18 cellular contexts compared by ENCODE assay signal in genomic region chr4:62087706-62088105, GRCh38.
"Had no signal": no experiment of that assay in that cellular context is flagged by ENCODE, and none has a peak within 500 bp of the region (broad histone marks: within the 10 kb centered on the region; RNA-seq: fewer than 3 reads in every experiment).

No MANE protein-coding gene starts in this region.

- H3K4me3 ChIP-seq: dorsolateral prefrontal cortex, lower lobe of right lung, prostate gland, sigmoid colon, thoracic aorta, tibial nerve, upper lobe of left lung had no signal

- H3K27ac ChIP-seq: dorsolateral prefrontal cortex, lower lobe of right lung, prostate gland, sigmoid colon, thoracic aorta, tibial nerve, upper lobe of left lung had no signal

- ATAC-seq: left ventricle myocardium superior; lower lobe of right lung; naive thymus-derived CD8-positive, alpha-beta T cell; right cardiac atrium; stimulated activated memory B cell treated with anti-CD40 and anti-IgM and Interleukin-4, amounts not matched to agents 10 μg/mL and 1 μg/mL and 100 μg/mL, for 72 hours; stimulated activated naive CD8-positive, alpha-beta T cell treated with anti-CD3 and anti-CD28 coated beads, Interleukin-15, Interleukin-2, amounts not matched to agents 100 U/mL and 50 U/mL, for 24 hours had no signal

- DNase-seq: dorsolateral prefrontal cortex; effector CD4-positive, alpha-beta T cell; head of caudate nucleus; left ventricle myocardium superior; lower lobe of right lung; naive thymus-derived CD8-positive, alpha-beta T cell; nephron progenitor cell; nucleus accumbens; right cardiac atrium; sigmoid colon; stimulated activated CD4-positive, alpha-beta T cell treated with anti-CD3 and anti-CD28 coated beads, Interleukin-2, amount 100 ng/mL, for 24 hours; stimulated activated CD4-positive, alpha-beta T cell treated with anti-CD3 and anti-CD28 coated beads, Interleukin-4, amount 100 ng/mL, for 24 hours; stimulated activated naive CD8-positive, alpha-beta T cell treated with anti-CD3 and anti-CD28 coated beads, Interleukin-15, Interleukin-2, amounts not matched to agents 100 U/mL and 50 U/mL, for 24 hours; upper lobe of left lung had no signal
